In the genomic region with DNA sequence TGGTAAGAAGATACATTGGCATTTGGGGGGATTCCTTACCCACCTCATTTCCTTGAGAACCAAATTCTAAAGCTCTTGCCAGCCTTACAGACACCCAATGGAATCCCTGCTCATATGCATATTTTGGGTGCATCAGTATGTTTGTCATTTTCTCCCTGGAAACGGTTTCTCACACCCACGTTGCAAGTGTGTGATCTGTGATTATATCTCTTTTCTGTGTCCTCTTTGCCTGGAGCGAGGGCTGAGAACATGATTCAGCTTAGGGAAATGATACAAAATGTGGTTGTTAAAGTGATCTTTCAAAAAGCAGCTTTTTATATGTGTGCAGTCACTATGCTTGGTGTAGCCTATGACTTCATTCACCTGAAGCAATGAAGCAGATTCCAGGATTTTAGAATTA, we compare ENCODE assay signal across 24 cellular contexts. TPM values are rescaled to one million over a fixed set of nuclear protein-coding genes. Genes with fewer than 3 reads are reported as not detected.
DNase-seq lines count a peak whose midpoint lies in the region; FAIRE-seq and TF ChIP-seq lines count a peak whose summit lies in the region.
"Had no signal": no experiment of that assay in that cellular context is flagged by ENCODE, and none has a peak within 500 bp of the region (broad histone marks: within the 10 kb centered on the region; RNA-seq: fewer than 3 reads in every experiment).

No MANE protein-coding gene starts in this region.

- H3K4me3 ChIP-seq in adipocyte (ENCODE audit: low read length): no peak overlapping the region
- H3K4me3 ChIP-seq in keratinocyte (ENCODE audit: control insufficient read depth in 2 of 3, extremely low read depth in 1 of 3, insufficient read depth in 2 of 3, low read depth in 1 of 3, low read length in 3 of 3): no peak overlapping the region
- H3K4me3 ChIP-seq: coronary artery, HAP-1, psoas muscle, skin epidermis had no signal

- H3K9me3 ChIP-seq in adipocyte (ENCODE audit: control insufficient read depth, low read length) (no peaks in the 10 kb centered on the region), keratinocyte (ENCODE audit: control insufficient read depth, low read depth, low read length) (no peaks in the 10 kb centered on the region)
- H3K9me3 ChIP-seq: BE2C, HAP-1, psoas muscle had no signal

- H3K27me3 ChIP-seq in adipocyte (replicated peaks; ENCODE audit: control insufficient read depth, insufficient read depth, low read length) (no peaks in the 10 kb centered on the region), keratinocyte (ENCODE audit: control insufficient read depth, extremely low read depth, insufficient read depth, low read length) (no peaks in the 10 kb centered on the region)
- H3K27me3 ChIP-seq: brain microvascular endothelial cell had no signal

- H3K27ac ChIP-seq in keratinocyte (ENCODE audit: control insufficient read depth, insufficient read depth, low read length): no peak overlapping the region
- H3K27ac ChIP-seq: brain microvascular endothelial cell, coronary artery, psoas muscle, skin epidermis had no signal

- H3K4me1 ChIP-seq in adipocyte (ENCODE audit: control insufficient read depth, insufficient read depth, low read length) (no peaks in the 10 kb centered on the region), keratinocyte (ENCODE audit: control insufficient read depth, extremely low read depth, insufficient read depth, low read length) (no peaks in the 10 kb centered on the region)
- H3K4me1 ChIP-seq: BE2C, HAP-1, psoas muscle had no signal

- H4K20me1 ChIP-seq in keratinocyte (ENCODE audit: control insufficient read depth, extremely low read depth, insufficient read depth, low read length): no peaks in the 10 kb centered on the region

- FAIRE-seq in keratinocyte (lab: Jason Lieb, UNC): no peak
- FAIRE-seq: endometrium had no signal

- H3K36me3 ChIP-seq in adipocyte (ENCODE audit: control insufficient read depth, insufficient read depth, low read length, severe bottlenecking) (no peaks in the 10 kb centered on the region), keratinocyte (ENCODE audit: control insufficient read depth in 2 of 2, extremely low read depth in 1 of 2, insufficient read depth in 2 of 2, low read length in 2 of 2) (no peaks in the 10 kb centered on the region)
- H3K36me3 ChIP-seq: BE2C, brain microvascular endothelial cell, HAP-1 had no signal

- H3K4me2 ChIP-seq in keratinocyte (ENCODE audit: control insufficient read depth, extremely low read depth, insufficient read depth, low read depth, low read length): peak overlapping the region; percentile 35

- H3K79me2 ChIP-seq in keratinocyte (ENCODE audit: control insufficient read depth, insufficient read depth, low read length): no peaks in the 10 kb centered on the region

- H3K9ac ChIP-seq in adipocyte (ENCODE audit: low read length) (no peak overlapping the region), keratinocyte (ENCODE audit: control insufficient read depth, extremely low read depth, insufficient read depth, low read length) (no peak overlapping the region)

- DNase-seq in AG20443 (ENCODE audit: low spot score) (peak; percentile 17), EH (ENCODE audit: low read depth) (peak; percentile 70), adipocyte (ENCODE audit: low read depth) (peak; percentile 22), keratinocyte (ENCODE audit: low read depth, low spot score) (no peak), islet precursor cell (no peak), NCI-H748 treated with DMSO at 0.1 percent for 48 hours (lab: John Stamatoyannopoulos, UW) (no peak), T-helper 9 cell (no peak), AG08395 (ENCODE audit: low spot score) (no peak)
- DNase-seq: activated naive CD8-positive, alpha-beta T cell treated with anti-CD3 and anti-CD28 coated beads, Interleukin-2, amount 10 ng/mL, durations not matched to agents 7 days and 5 days; activated T-cell treated with anti-CD3 and anti-CD28 coated beads, Interleukin-2, amount 50 U/mL, for 24 hours; BE2C; brain microvascular endothelial cell; COR-L47; immature natural killer cell; Kasumi-1; NCI-H1092 treated with DMSO at 0.1 percent for 48 hours; NCI-H2081; NCI-H510A; psoas muscle; stimulated activated CD4-positive, alpha-beta T cell treated with anti-CD3 and anti-CD28 coated beads, Interleukin-4, amount 100 ng/mL, for 24 hours had no signal

- dilution Hi-C loops in keratinocyte (cut with MboI; ENCODE audit: extremely low pct_ligation_motif_present, low sequenced_read_pairs): no loop called here

- TF ChIP-seq CTCF in keratinocyte (optimal IDR thresholded peaks at IDR 0.05 in 1 of 3, IDR thresholded peaks at IDR 0.05 in 1 of 3, conservative IDR thresholded peaks at IDR 0.05 in 1 of 3; ENCODE audit: extremely low read depth in 1 of 3, insufficient read depth in 2 of 3, low read length in 3 of 3): no peak

- no peaks in the 10 kb centered on the region for H3K9me1 ChIP-seq in keratinocyte (ENCODE audit: control insufficient read depth, extremely low read depth, insufficient read depth, low read length)

- H2AFZ ChIP-seq in keratinocyte (ENCODE audit: control insufficient read depth, low read length): no peak overlapping the region

RNA-seq across cellular contexts. Expression of a gene that starts 52.0 kb away (rescaled TPM):
- 0.42 to 1.5 TPM (median 0.77 TPM) in 3 replicates for polyA plus RNA-seq in keratinocyte
- 0.24 TPM for polyA plus RNA-seq in keratinocyte (2011; ENCODE audit: low read depth)
- 0.94 and 1.0 TPM in 2 replicates for polyA plus RNA-seq in keratinocyte (2011; cell fraction: cytosol; rRNA removed)
- 0.64 and 1.1 TPM in 2 replicates for polyA plus RNA-seq in keratinocyte (2011; cell fraction: nucleus; rRNA removed)
- polyA plus RNA-seq in keratinocyte (2012; ENCODE audit: low replicate concordance): 0.42 and 0.65 TPM in 2 replicates
- 0.20 to 0.92 TPM (median 0.48 TPM) in 3 replicates for polyA minus RNA-seq in keratinocyte
- polyA minus RNA-seq in keratinocyte (2011; cell fraction: cytosol; rRNA and poly(A)+ RNA removed): 1.2 TPM
- 0.42 and 0.78 TPM in 2 replicates for polyA minus RNA-seq in keratinocyte (2011; cell fraction: nucleus; rRNA and poly(A)+ RNA removed)

Comparison
In these comparisons a context has a peak if more than half of its experiments do, and no peak if none do; other contexts are left out.
1. DNase-seq: peak in AG20443 (single experiment), EH (single experiment) and adipocyte (single experiment); none in keratinocyte (single experiment), islet precursor cell (single experiment), NCI-H748 treated with DMSO at 0.1 percent for 48 hours (single experiment), T-helper 9 cell (single experiment) and AG08395 (single experiment).